8 cellular contexts compared by ENCODE assay signal in genomic region chr2:88691339-88692183, GRCh38. TPM values are rescaled to one million over a fixed set of nuclear protein-coding genes. Genes with fewer than 3 reads are reported as not detected.
DNase-seq lines count a peak whose midpoint lies in the region; ATAC-seq and TF ChIP-seq lines count a peak whose summit lies in the region.

TSS of gene RPIA (plus strand) at chr2:88691673. CDS start at chr2:88691699, 26 bp downstream.

- peaks cover 8% of the 10 kb centered on the region; the same call in 1 of the 2 replicates for H3K27me3 ChIP-seq in HUES48 (ENCODE audit: control insufficient read depth, insufficient read depth, low read length)
- no peaks in the 10 kb centered on the region for H3K27me3 ChIP-seq in NT2/D1 (ENCODE audit: insufficient read depth, insufficient read length)
- H3K27me3 ChIP-seq in endodermal cell (ENCODE audit: control insufficient read depth, insufficient read depth, low read length, poor library complexity, severe bottlenecking), result no peaks in the 10 kb centered on the region

- peak within 1 kb of the TSS; percentile 73 for H3K9ac ChIP-seq in HUES48 (ENCODE audit: low read depth, low read length)
- peak within 1 kb of the TSS; percentile 37 for H3K9ac ChIP-seq in NT2/D1 (ENCODE audit: insufficient read length, low read depth)
- H3K9ac ChIP-seq in endodermal cell (ENCODE audit: extremely low read depth, low read length, poor library complexity, severe bottlenecking), result peak within 1 kb of the TSS; percentile 66

- no peaks in the 10 kb centered on the region for H3K36me3 ChIP-seq in HUES48 (ENCODE audit: control insufficient read depth, insufficient read depth, low read length)
- H3K36me3 ChIP-seq in NT2/D1 (ENCODE audit: insufficient read depth, insufficient read length, low read length), result no peaks in the 10 kb centered on the region
- H3K36me3 ChIP-seq in endodermal cell (ENCODE audit: control insufficient read depth, insufficient read depth, low read length), result no peaks in the 10 kb centered on the region

- DNase-seq in D341Med (ENCODE audit: low spot score), result peak; percentile 97
- peak; percentile 98 for DNase-seq in NT2/D1 (ENCODE audit: low read depth, low spot score)
- peak; percentile 100 for DNase-seq in activated CD8-positive, alpha-beta memory T cell treated with anti-CD3 and anti-CD28 coated beads, Interleukin-2, amount 10 ng/mL, durations not matched to agents 7 days and 5 days
- peak; percentile 99 for DNase-seq in endodermal cell
- DNase-seq in mesenteric fat pad (ENCODE audit: low spot score), result peak; percentile 99
- peak; percentile 92 for DNase-seq in stimulated activated CD8-positive, alpha-beta memory T cell treated with anti-CD3 and anti-CD28 coated beads, Interleukin-15, amount 100 ng/mL, for 24 hours (ENCODE audit: low read depth)

- TF ChIP-seq CTCF in endodermal cell (conservative IDR thresholded peaks at IDR 0.05), result peak; percentile 79

- H3K36me3 Mint-ChIP-seq in activated CD8-positive, alpha-beta memory T cell treated with anti-CD3 and anti-CD28 coated beads, Interleukin-2, amount 10 ng/mL, durations not matched to agents 7 days and 5 days, result peaks cover 13% of the 10 kb centered on the region
- H3K36me3 Mint-ChIP-seq in endodermal cell (ENCODE audit: low read depth), result peaks cover 11% of the 10 kb centered on the region

- H3K4me1 Mint-ChIP-seq in activated CD8-positive, alpha-beta memory T cell treated with anti-CD3 and anti-CD28 coated beads, Interleukin-2, amount 10 ng/mL, durations not matched to agents 7 days and 5 days, result peaks cover 38% of the 10 kb centered on the region
- peaks cover 11% of the 10 kb centered on the region for H3K4me1 Mint-ChIP-seq in endodermal cell

- H3K9me3 Mint-ChIP-seq in activated CD8-positive, alpha-beta memory T cell treated with anti-CD3 and anti-CD28 coated beads, Interleukin-2, amount 10 ng/mL, durations not matched to agents 7 days and 5 days (ENCODE audit: low read depth), result no peaks in the 10 kb centered on the region
- peaks cover 41% of the 10 kb centered on the region for H3K9me3 Mint-ChIP-seq in endodermal cell

- peak within 1 kb of the TSS; percentile 96 for H3K4me3 Mint-ChIP-seq in activated CD8-positive, alpha-beta memory T cell treated with anti-CD3 and anti-CD28 coated beads, Interleukin-2, amount 10 ng/mL, durations not matched to agents 7 days and 5 days
- H3K4me3 Mint-ChIP-seq in endodermal cell, result peak within 1 kb of the TSS; percentile 88

- CTCF ChIA-PET in activated CD8-positive, alpha-beta memory T cell treated with anti-CD3 and anti-CD28 coated beads, Interleukin-2, amount 10 ng/mL, durations not matched to agents 7 days and 5 days (lab: Charles Lee), result interaction anchor here (0.6 to 3.4 kb wide), 16 partner anchors 10 to 245 kb away, joined by 3 to 27 read pairs (median 3); no protein-coding TSS in a partner anchor

- H3K27ac Mint-ChIP-seq in activated CD8-positive, alpha-beta memory T cell treated with anti-CD3 and anti-CD28 coated beads, Interleukin-2, amount 10 ng/mL, durations not matched to agents 7 days and 5 days, result peak within 1 kb of the TSS; percentile 91
- peak within 1 kb of the TSS; percentile 97 for H3K27ac Mint-ChIP-seq in endodermal cell

- H3K27ac ChIP-seq in HUES48 (ENCODE audit: low read depth, low read length) (peak within 1 kb of the TSS; percentile 80), endodermal cell (ENCODE audit: low read depth, low read length) (no peak within 1 kb of the TSS)

- peak; percentile 95 for ATAC-seq in GM21390 (IDR thresholded peaks at IDR 0.05; ENCODE audit: unreplicated experiment)
- peak; percentile 93 for ATAC-seq in activated CD8-positive, alpha-beta memory T cell treated with anti-CD3 and anti-CD28 coated beads, Interleukin-2, amount 10 ng/mL, durations not matched to agents 7 days and 5 days

- no peaks in the 10 kb centered on the region for H3K27me3 Mint-ChIP-seq in activated CD8-positive, alpha-beta memory T cell treated with anti-CD3 and anti-CD28 coated beads, Interleukin-2, amount 10 ng/mL, durations not matched to agents 7 days and 5 days
- H3K27me3 Mint-ChIP-seq in endodermal cell (ENCODE audit: insufficient read depth), result no peaks in the 10 kb centered on the region

- H3K4me1 ChIP-seq in HUES48 (ENCODE audit: control insufficient read depth, insufficient read depth, low read length) (no peaks in the 10 kb centered on the region), NT2/D1 (ENCODE audit: insufficient read depth, insufficient read length) (no peaks in the 10 kb centered on the region), endodermal cell (ENCODE audit: control insufficient read depth, insufficient read depth, low read length) (no peaks in the 10 kb centered on the region)

- H3K4me3 ChIP-seq in HUES48 (ENCODE audit: low read depth, low read length) (peak within 1 kb of the TSS; percentile 92), NT2/D1 (ENCODE audit: insufficient read length, low read depth) (peak within 1 kb of the TSS; percentile 65), endodermal cell (ENCODE audit: low read length) (peak within 1 kb of the TSS; percentile 97)

- 0% methylated on average over 25 to 70 of the region's 71 CpGs for WGBS in endodermal cell (ENCODE audit: insufficient coverage in 1 of 2, insufficient read length in 1 of 2), 2 experiments

- peaks cover 25% of the 10 kb centered on the region for H3K9me3 ChIP-seq in HUES48 (ENCODE audit: control insufficient read depth, insufficient read depth, low read length)
- peaks cover 28% of the 10 kb centered on the region for H3K9me3 ChIP-seq in NT2/D1 (ENCODE audit: insufficient read depth, low read length)
- peaks cover 35% of the 10 kb centered on the region for H3K9me3 ChIP-seq in endodermal cell (ENCODE audit: control insufficient read depth, low read length)

RNA-seq across cellular contexts. Expression of gene RPIA, which starts in this region (rescaled TPM):
- total RNA-seq in activated CD8-positive, alpha-beta memory T cell treated with anti-CD3 and anti-CD28 coated beads, Interleukin-2, amount 10 ng/mL, durations not matched to agents 7 days and 5 days, result 10 to 100 TPM; 42.1 to 54.4 TPM
- 10 to 100 TPM; 16.2 to 26.0 TPM for total RNA-seq in endodermal cell
- 23.4 TPM for polyA plus RNA-seq in endodermal cell (2013, experiment 1 of 2)
- polyA plus RNA-seq in endodermal cell (2013, experiment 2 of 2), result 22.4 TPM
- 20.3 TPM for total RNA-seq in mesenteric fat pad
